ENCODE assay signal across 24 cellular contexts in genomic region chr11:119747868-119748660, GRCh38. TPM values are rescaled to one million over a fixed set of nuclear protein-coding genes. Genes with fewer than 3 reads are reported as not detected.
DNase-seq lines count a peak whose midpoint lies in the region; ATAC-seq, FAIRE-seq and TF ChIP-seq lines count a peak whose summit lies in the region.
"Had no signal": no experiment of that assay in that cellular context is flagged by ENCODE, and none has a peak within 500 bp of the region (broad histone marks: within the 10 kb centered on the region; RNA-seq: fewer than 3 reads in every experiment).

No MANE protein-coding gene starts in this region.

- H3K79me2 ChIP-seq in Loucy (ENCODE audit: insufficient read depth, low read length) (no peaks in the 10 kb centered on the region), osteoblast (ENCODE audit: insufficient read depth, low read length) (no peaks in the 10 kb centered on the region)

- H3K27ac Mint-ChIP-seq in T-helper 2 cell treated with Interferon-gamma antibody and Interleukin-4, amounts not matched to agents 5 μg/mL and 100 μg/mL, for 36 hours = no peak overlapping the region
- H3K27ac Mint-ChIP-seq: CD4-positive, alpha-beta T cell; GM23338 had no signal

- peak overlapping the region; percentile 44 for H3K4me3 ChIP-seq in Loucy (ENCODE audit: low read length, poor library complexity, severe bottlenecking)
- no peak overlapping the region for H3K4me3 ChIP-seq in bronchial epithelial cell (ENCODE audit: low read depth, low read length)
- H3K4me3 ChIP-seq in osteoblast (ENCODE audit: insufficient read depth, low read length) = no peak overlapping the region
- no peak overlapping the region for H3K4me3 ChIP-seq in aorta (ENCODE audit: low read length in 2 of 2)
- H3K4me3 ChIP-seq: GM23338, PC-9, SK-N-MC had no signal

- no peak overlapping the region for H3K4me3 Mint-ChIP-seq in T-helper 2 cell treated with Interferon-gamma antibody and Interleukin-4, amounts not matched to agents 5 μg/mL and 100 μg/mL, for 36 hours
- H3K4me3 Mint-ChIP-seq: CD4-positive, alpha-beta T cell; GM23338 had no signal

- no peaks in the 10 kb centered on the region for H4K20me1 ChIP-seq in Loucy (ENCODE audit: insufficient read depth, low read length, poor library complexity, severe bottlenecking)
- H4K20me1 ChIP-seq in osteoblast (ENCODE audit: insufficient read depth, low read length) = no peaks in the 10 kb centered on the region

- H3K9me3 ChIP-seq in Loucy (ENCODE audit: insufficient read depth, low read depth, low read length) (no peaks in the 10 kb centered on the region), osteoblast (ENCODE audit: low read depth, low read length) (no peaks in the 10 kb centered on the region), aorta (ENCODE audit: control insufficient read depth, low read length) (no peaks in the 10 kb centered on the region)
- H3K9me3 ChIP-seq: BE2C had no signal

- no peaks in the 10 kb centered on the region for H3K9me2 ChIP-seq in Loucy (replicated peaks; ENCODE audit: low read depth, low read length)

- H3K27ac ChIP-seq in osteoblast (ENCODE audit: low read depth, low read length) (no peak overlapping the region), aorta (ENCODE audit: low read depth in 1 of 2, low read length in 2 of 2) (no peak overlapping the region)
- H3K27ac ChIP-seq: PC-9, SK-N-MC had no signal

- H3K9me3 Mint-ChIP-seq in T-helper 2 cell treated with Interferon-gamma antibody and Interleukin-4, amounts not matched to agents 5 μg/mL and 100 μg/mL, for 36 hours = no peaks in the 10 kb centered on the region
- H3K9me3 Mint-ChIP-seq: CD4-positive, alpha-beta T cell; GM23338 had no signal

- H3K36me3 Mint-ChIP-seq in T-helper 2 cell treated with Interferon-gamma antibody and Interleukin-4, amounts not matched to agents 5 μg/mL and 100 μg/mL, for 36 hours (ENCODE audit: low read depth) = no peaks in the 10 kb centered on the region

- H3K27me3 Mint-ChIP-seq in T-helper 2 cell treated with Interferon-gamma antibody and Interleukin-4, amounts not matched to agents 5 μg/mL and 100 μg/mL, for 36 hours (ENCODE audit: low read depth) = peaks cover 23% of the 10 kb centered on the region

- no peak for FAIRE-seq in bronchial epithelial cell (lab: Jason Lieb, UNC)

- peaks cover 17% of the 10 kb centered on the region for H3K4me1 ChIP-seq in Loucy (ENCODE audit: insufficient read depth, low read length, poor library complexity, severe bottlenecking)
- H3K4me1 ChIP-seq in osteoblast (ENCODE audit: insufficient read depth, low read length) = peaks cover 2% of the 10 kb centered on the region
- no peaks in the 10 kb centered on the region for H3K4me1 ChIP-seq in aorta (ENCODE audit: control insufficient read depth in 1 of 2, insufficient read depth in 2 of 2, low read length in 2 of 2)

- no peaks in the 10 kb centered on the region for H3F3A ChIP-seq in Loucy (ENCODE audit: low read depth)

- TF ChIP-seq CTCF in Loucy (conservative IDR thresholded peaks at IDR 0.05; ENCODE audit: low read length) = no peak
- TF ChIP-seq CTCF in bronchial epithelial cell (IDR thresholded peaks at IDR 0.05; ENCODE audit: insufficient read depth, low read length, severe bottlenecking) = no peak
- no peak for TF ChIP-seq CTCF in osteoblast (IDR thresholded peaks at IDR 0.05; ENCODE audit: extremely low read depth, low read depth, low read length)

- WGBS in aorta, 2 donors = 93 to 94% methylated on average over 15 of the region's 15 CpGs

- H3K36me3 ChIP-seq in Loucy (ENCODE audit: insufficient read depth, low read length) = no peaks in the 10 kb centered on the region
- no peaks in the 10 kb centered on the region for H3K36me3 ChIP-seq in bronchial epithelial cell (ENCODE audit: control insufficient read depth, insufficient read depth, low read length)
- H3K36me3 ChIP-seq in osteoblast (ENCODE audit: insufficient read depth, low read length) = no peaks in the 10 kb centered on the region
- no peaks in the 10 kb centered on the region for H3K36me3 ChIP-seq in aorta (ENCODE audit: control insufficient read depth in 1 of 2, insufficient read depth in 2 of 2, low read length in 1 of 2)
- H3K36me3 ChIP-seq: BE2C had no signal

- no peak overlapping the region for H3K9ac ChIP-seq in Loucy (ENCODE audit: low read depth, low read length, poor library complexity, severe bottlenecking)

- intact Hi-C loops in aorta (cut with DNase I) = no loop called here

- H3K27me3 ChIP-seq in Loucy (ENCODE audit: insufficient read depth, low read length, poor library complexity, severe bottlenecking) (no peaks in the 10 kb centered on the region), bronchial epithelial cell (ENCODE audit: control insufficient read depth, insufficient read depth, low read length) (peaks cover 2% of the 10 kb centered on the region), osteoblast (ENCODE audit: insufficient read depth, low read length) (peaks cover 16% of the 10 kb centered on the region), aorta (ENCODE audit: control insufficient read depth in 1 of 2, insufficient read depth in 2 of 2, low read length in 1 of 2) (no peaks in the 10 kb centered on the region)
- H3K27me3 ChIP-seq: BE2C had no signal

- H2AFZ ChIP-seq in Loucy (ENCODE audit: low read length) (no peak overlapping the region), osteoblast (ENCODE audit: low read length) (no peak overlapping the region)
- H2AFZ ChIP-seq: GM23338, PC-9 had no signal

- no peaks in the 10 kb centered on the region for H3K4me1 Mint-ChIP-seq in T-helper 2 cell treated with Interferon-gamma antibody and Interleukin-4, amounts not matched to agents 5 μg/mL and 100 μg/mL, for 36 hours (ENCODE audit: low read depth)

- DNase-seq in GF-D8 (lab: John Stamatoyannopoulos, UW) (peak; percentile 47), bronchial epithelial cell (ENCODE audit: low read depth) (peak; percentile 44), osteoblast (ENCODE audit: insufficient read length, low spot score, missing footprints) (peak; percentile 80), aorta (no peak), NCI-H1694 (lab: John Stamatoyannopoulos, UW) (no peak)
- no peak for DNase-seq in T-helper 2 cell treated with Interferon-gamma antibody and Interleukin-4, amounts not matched to agents 5 μg/mL and 100 μg/mL, for 36 hours (ENCODE audit: low spot score)
- no peak for DNase-seq in stimulated activated CD4-positive, alpha-beta T cell treated with anti-CD3 and anti-CD28 coated beads, Interleukin-12 subunit alpha, Interleukin-12 subunit beta, amount 100 ng/mL, for 4 hours
- DNase-seq: BE2C; CD4-positive, alpha-beta T cell; COR-L47; DMS79 treated with DMSO at 0.1 percent for 48 hours; HCEC 1CT; KG1; NCI-H1694 treated with DMSO at 0.1 percent for 48 hours; NCI-H2081 treated with DMSO at 0.1 percent for 48 hours; NCI-H2171 treated with DMSO at 0.1 percent for 48 hours; NCI-H446; NCI-H526; PC-9; RPMI8226; SHP77 treated with DMSO at 0.1 percent for 48 hours had no signal

- ATAC-seq in aorta (ENCODE audit: low FRiP score) = no peak
- ATAC-seq: GM23338 had no signal

- H3K4me2 ChIP-seq in Loucy (ENCODE audit: low read depth, low read length, poor library complexity, severe bottlenecking) = peak overlapping the region; percentile 82
- no peak overlapping the region for H3K4me2 ChIP-seq in osteoblast (ENCODE audit: insufficient read depth, low read length)
- H3K4me2 ChIP-seq: GM23338, PC-9 had no signal

RNA-seq across cellular contexts. Expression of gene NECTIN1, which starts 19.1 kb away (rescaled TPM):
- 85.3 and 161 TPM in 2 replicates for total RNA-seq in bronchial epithelial cell
- 4.1 and 5.8 TPM in 2 replicates for total RNA-seq in osteoblast
- total RNA-seq in aorta = 1 to 10 TPM; 5.5 to 7.1 TPM
- 1 to 10 TPM; 1.3 to 4.3 TPM for polyA plus RNA-seq in aorta

Comparison
In these comparisons a context has a peak if more than half of its experiments do, and no peak if none do; other contexts are left out.
1. DNase-seq: peak in GF-D8 (single experiment), bronchial epithelial cell (single experiment) and osteoblast (single experiment); none in aorta (0 of 2), T-helper 2 cell treated with Interferon-gamma antibody and Interleukin-4, amounts not matched to agents 5 μg/mL and 100 μg/mL, for 36 hours (single experiment), NCI-H1694 (single experiment) and stimulated activated CD4-positive, alpha-beta T cell treated with anti-CD3 and anti-CD28 coated beads, Interleukin-12 subunit alpha, Interleukin-12 subunit beta, amount 100 ng/mL, for 4 hours (single experiment).
2. RNA of gene NECTIN1, which starts 19.1 kb away (total RNA-seq): 85.3 to 161 TPM in bronchial epithelial cell; 5.5 to 7.1 TPM in aorta and 4.1 to 5.8 TPM in osteoblast; every median in the first group is over 10 times any median in the second.